Comparison of ENCODE assay signal across 13 cellular contexts in the genomic region with DNA sequence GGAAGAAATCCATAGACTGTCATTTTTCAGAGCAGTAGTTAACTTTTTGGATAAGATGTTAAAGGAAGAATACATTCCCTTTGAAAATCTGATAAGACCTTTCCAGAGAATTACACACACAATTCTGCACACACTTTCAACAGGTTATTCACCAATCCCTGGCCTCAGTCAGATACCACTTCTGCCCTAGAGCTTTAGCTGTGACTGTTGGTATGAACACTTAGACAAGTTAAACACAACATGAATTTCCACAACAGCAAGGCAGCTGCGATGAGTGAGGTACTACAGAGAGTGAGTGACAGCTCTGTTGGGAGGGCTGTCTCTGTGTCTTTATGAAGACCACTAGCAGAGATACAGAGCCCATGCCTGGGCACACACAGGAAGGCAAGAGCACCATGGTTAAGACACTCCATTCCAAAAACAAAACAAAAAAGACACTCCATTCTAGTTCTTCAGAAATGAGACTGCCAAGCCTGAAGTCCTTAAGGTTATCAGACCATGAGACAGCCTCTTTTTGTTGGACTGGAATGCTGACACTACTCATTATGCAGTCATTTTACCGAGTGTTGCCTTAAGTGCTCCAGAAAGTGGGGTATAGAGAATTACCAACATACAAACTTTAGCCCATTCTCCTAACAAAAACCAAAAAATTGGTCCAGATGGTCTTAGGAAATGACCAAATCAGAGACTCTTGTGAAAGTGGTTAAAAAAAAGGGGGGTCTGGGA. TPM values are rescaled to one million over a fixed set of nuclear protein-coding genes. Genes with fewer than 3 reads are reported as not detected.
DNase-seq lines count a peak whose midpoint lies in the region; ATAC-seq lines count a peak whose summit lies in the region.
"Had no signal": no experiment of that assay in that cellular context is flagged by ENCODE, and none has a peak within 500 bp of the region (broad histone marks: within the 10 kb centered on the region; RNA-seq: fewer than 3 reads in every experiment).

No MANE protein-coding gene starts in this region.

- H3K27me3 ChIP-seq in layer of hippocampus (ENCODE audit: control insufficient read depth, insufficient read depth, low read length), result no peaks in the 10 kb centered on the region
- H3K27me3 ChIP-seq: ovary had no signal

- DNase-seq in NCI-H226, result peak; percentile 19
- DNase-seq in caudate nucleus (lab: John Stamatoyannopoulos, UW), result no peak
- DNase-seq: activated naive CD4-positive, alpha-beta T cell treated with anti-CD3 and anti-CD28 coated beads, Interleukin-2, amount 10 ng/mL, durations not matched to agents 7 days and 5 days; KG1; NCI-H1436 treated with DMSO at 0.1 percent for 48 hours; NCI-H774; ovary had no signal

- ATAC-seq in GM18861 (IDR thresholded peaks at IDR 0.05; ENCODE audit: unreplicated experiment) (no peak), HG02981 (IDR thresholded peaks at IDR 0.05; ENCODE audit: unreplicated experiment) (no peak), GM19324 (IDR thresholded peaks at IDR 0.05; ENCODE audit: low FRiP score, unreplicated experiment) (no peak)
- ATAC-seq: GM23338 had no signal

- H3K27ac ChIP-seq in caudate nucleus (ENCODE audit: low read depth, low read length), result peak overlapping the region; percentile 18
- peak overlapping the region; percentile 80 for H3K27ac ChIP-seq in layer of hippocampus (ENCODE audit: low read depth, low read length)
- peak overlapping the region; percentile 82 for H3K27ac ChIP-seq in temporal lobe (ENCODE audit: low read depth, low read length)
- H3K27ac ChIP-seq: ovary had no signal

RNA-seq across cellular contexts. Expression of gene TOM1L2, which starts 42.4 kb away (rescaled TPM):
- total RNA-seq in temporal lobe, result 20.2 TPM

RNA-seq across cellular contexts. Expression of gene DRC3, which starts 42.8 kb away (rescaled TPM):
- total RNA-seq in temporal lobe, result 1.2 TPM
- total RNA-seq: GM23338 had no signal

Comparison
In these comparisons a context has a peak if more than half of its experiments do, and no peak if none do; other contexts are left out.
1. H3K27ac ChIP-seq: peak in every context shown above with its lines; median percentile 82 in temporal lobe; 80 in layer of hippocampus; 18 in caudate nucleus.